ENCODE assay signal across 8 cellular contexts in genomic region chr19:38849746-38850230, GRCh38. TPM values are rescaled to one million over a fixed set of nuclear protein-coding genes. Genes with fewer than 3 reads are reported as not detected.
DNase-seq lines count a peak whose midpoint lies in the region; ATAC-seq and TF ChIP-seq lines count a peak whose summit lies in the region.

Gene HNRNPL, minus strand, starts transcription at chr19:38849986. Its CDS starts 20 bp downstream, at chr19:38849966.

- H3K27ac ChIP-seq in breast epithelium: peak within 1 kb of the TSS; percentile 100

- TF ChIP-seq POLR2A in breast epithelium (IDR thresholded peaks at IDR 0.05): peak; percentile 89

- peak within 1 kb of the TSS; percentile 85 to 98 (median 96) for H3K4me3 ChIP-seq in breast epithelium

- H3K27me3 ChIP-seq in breast epithelium: no peaks in the 10 kb centered on the region

- TF ChIP-seq CTCF in breast epithelium (IDR thresholded peaks at IDR 0.05): peak; percentile 43 to 58 (median 48)

- no peaks in the 10 kb centered on the region for H3K9me3 ChIP-seq in breast epithelium

- H3K4me1 ChIP-seq in breast epithelium: peaks cover 0 to 16% of the 10 kb centered on the region in 2 donors

- peaks cover 11% of the 10 kb centered on the region for H3K36me3 ChIP-seq in breast epithelium

- DNase-seq in T-helper 2 cell (peak in 3 of 5 experiments; percentile 97 to 99 (median 99)), breast epithelium (ENCODE audit: low spot score in 2 of 2) (peak in 1 of 2 donors; percentile 100), left colon (peak in 1 of 2 donors; percentile 97), foreskin melanocyte (no peak), retina (no peak)
- DNase-seq in stimulated activated CD8-positive, alpha-beta memory T cell treated with anti-CD3 and anti-CD28 coated beads, Interleukin-15, amount 100 ng/mL, for 4 hours (ENCODE audit: low read depth in 2 of 2): peak; percentile 98 to 99

- intact Hi-C loops in breast epithelium (cut with DNase I; ENCODE audit: low total_unique reads): loop anchor here (5.0 kb wide), 1 partner anchor 202 kb away; the partner anchor contains the start of gene ACTN4
- intact Hi-C loops in left colon (cut with DNase I, micrococcal nuclease): no loop called here

- peak; percentile 57 for ATAC-seq in GM18867 (IDR thresholded peaks at IDR 0.05; ENCODE audit: unreplicated experiment)
- ATAC-seq in HG02981 (IDR thresholded peaks at IDR 0.05; ENCODE audit: unreplicated experiment): peak; percentile 55
- peak; percentile 64 for ATAC-seq in left colon

RNA-seq across cellular contexts. Expression of gene HNRNPL, which starts in this region (rescaled TPM):
- total RNA-seq in breast epithelium (100 to 1,000 TPM; 164 to 193 (median 168) TPM), left colon (100 to 1,000 TPM; 269 to 281 TPM)

Comparison
In these comparisons a context has a peak if more than half of its experiments do, and no peak if none do; other contexts are left out.
1. DNase-seq: peak in T-helper 2 cell (3 of 5) and stimulated activated CD8-positive, alpha-beta memory T cell treated with anti-CD3 and anti-CD28 coated beads, Interleukin-15, amount 100 ng/mL, for 4 hours (2 of 2); none in foreskin melanocyte (single experiment) and retina (single experiment).
2. Peak in every context shown above with its lines, with median percentiles within 50 percentile points of each other: ATAC-seq.